ENCODE assay signal across 1 cellular context in genomic region chr14:24187538-24187915, GRCh38.
TF ChIP-seq lines count a peak whose summit lies in the region.

No MANE protein-coding gene starts in this region.

TF ChIP-seq in IMR-90, 13 proteins besides CTCF, POLR2A, EP300 and RAD21:
- no peak for TF ChIP-seq RFX5 (IDR thresholded peaks at IDR 0.05; ENCODE audit: low read depth, low read length)
- TF ChIP-seq, protein P1, sequence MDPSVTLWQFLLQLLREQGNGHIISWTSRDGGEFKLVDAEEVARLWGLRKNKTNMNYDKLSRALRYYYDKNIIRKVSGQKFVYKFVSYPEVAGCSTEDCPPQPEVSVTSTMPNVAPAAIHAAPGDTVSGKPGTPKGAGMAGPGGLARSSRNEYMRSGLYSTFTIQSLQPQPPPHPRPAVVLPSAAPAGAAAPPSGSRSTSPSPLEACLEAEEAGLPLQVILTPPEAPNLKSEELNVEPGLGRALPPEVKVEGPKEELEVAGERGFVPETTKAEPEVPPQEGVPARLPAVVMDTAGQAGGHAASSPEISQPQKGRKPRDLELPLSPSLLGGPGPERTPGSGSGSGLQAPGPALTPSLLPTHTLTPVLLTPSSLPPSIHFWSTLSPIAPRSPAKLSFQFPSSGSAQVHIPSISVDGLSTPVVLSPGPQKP (IDR thresholded peaks at IDR 0.05; ENCODE audit: borderline replicate concordance, low read depth, low read length) = no peak
- no peak for TF ChIP-seq MAFK (IDR thresholded peaks at IDR 0.05; ENCODE audit: low read depth, low read length)
- no peak for TF ChIP-seq CHD1 (IDR thresholded peaks at IDR 0.05; ENCODE audit: low read depth, low read length)
- TF ChIP-seq NFE2L2 (IDR thresholded peaks at IDR 0.05; ENCODE audit: low read depth, low read length) = no peak
